In the genomic region with DNA sequence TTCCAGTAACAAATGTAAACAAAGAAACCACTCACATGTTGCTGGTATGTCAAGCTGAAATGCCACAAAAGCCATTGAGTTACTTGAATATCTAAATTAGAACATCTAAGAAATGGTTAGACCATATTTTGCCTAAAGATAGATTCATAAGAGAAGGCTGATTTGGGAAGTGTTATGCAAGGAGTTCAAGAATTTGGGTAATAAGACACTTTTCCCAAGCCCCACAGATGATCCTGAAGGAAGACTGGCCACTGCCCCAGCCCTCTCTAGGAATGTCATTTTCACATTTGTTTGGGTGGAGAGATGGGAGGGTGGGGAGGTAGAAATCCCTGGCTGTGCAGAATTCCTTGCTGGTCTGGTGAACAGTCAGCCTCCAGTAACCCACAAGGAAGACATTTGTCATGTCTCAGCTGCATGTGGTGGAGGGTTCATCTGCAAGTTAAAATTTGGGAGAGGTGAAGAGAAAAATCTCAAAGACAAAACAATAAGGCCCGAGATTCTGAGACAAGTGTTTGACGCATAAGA, we compare ENCODE assay signal across 15 cellular contexts.
DNase-seq lines count a peak whose midpoint lies in the region; FAIRE-seq and TF ChIP-seq lines count a peak whose summit lies in the region.
"Had no signal": no experiment of that assay in that cellular context is flagged by ENCODE, and none has a peak within 500 bp of the region (broad histone marks: within the 10 kb centered on the region; RNA-seq: fewer than 3 reads in every experiment).

No MANE protein-coding gene starts in this region.

- BruUV-seq in Caco-2 (replicated peaks; lab: Mats Ljungman, UMichigan), result no TSS peak

- H3K27me3 ChIP-seq in astrocyte (ENCODE audit: insufficient read depth, low read length) (no peaks in the 10 kb centered on the region), Caco-2 (replicated peaks; ENCODE audit: control insufficient read depth, insufficient read depth, low read length) (no peaks in the 10 kb centered on the region)

- peaks cover 21% of the 10 kb centered on the region for H3K4me1 Mint-ChIP-seq in astrocyte (ENCODE audit: low read depth, unreplicated experiment)
- H3K4me1 Mint-ChIP-seq in Caco-2 (ENCODE audit: low read depth, unreplicated experiment), result no peaks in the 10 kb centered on the region
- no peaks in the 10 kb centered on the region for H3K4me1 Mint-ChIP-seq in CD14-positive monocyte
- H3K4me1 Mint-ChIP-seq: CD8-positive, alpha-beta memory T cell had no signal

- FAIRE-seq in astrocyte (lab: Jason Lieb, UNC), result no peak
- FAIRE-seq: A204.1 had no signal

- DNase-seq in EH (ENCODE audit: low read depth) (peak; percentile 19), astrocyte (ENCODE audit: low read depth) (peak; percentile 17), myocyte (ENCODE audit: low read depth) (peak; percentile 89), GM19238 (ENCODE audit: insufficient read length, low spot score) (no peak), Caco-2 (no peak), CD14-positive monocyte (ENCODE audit: low spot score) (no peak), DMS114 treated with DMSO at 0.1 percent for 48 hours (lab: John Stamatoyannopoulos, UW; ENCODE audit: unreplicated experiment) (no peak)
- DNase-seq: CD8-positive, alpha-beta memory T cell; DMS153; DMS79 treated with DMSO at 0.1 percent for 48 hours; GDM1; GM23248; H7 had no signal

- POLR2A ChIA-PET in Caco-2 (lab: Charles Lee), result no interaction called here

- H3K4me3 Mint-ChIP-seq in astrocyte (ENCODE audit: unreplicated experiment) (no peak overlapping the region), Caco-2 (ENCODE audit: unreplicated experiment) (no peak overlapping the region), CD14-positive monocyte (no peak overlapping the region)
- H3K4me3 Mint-ChIP-seq: CD8-positive, alpha-beta memory T cell had no signal

- H3K4me3 ChIP-seq in astrocyte (ENCODE audit: insufficient read depth, low read depth, low read length) (no peak overlapping the region), Caco-2 (ENCODE audit: low read depth, low read length) (no peak overlapping the region)
- H3K4me3 ChIP-seq: GM23248 had no signal

- H3K27ac ChIP-seq in astrocyte (ENCODE audit: low read depth, low read length), result no peak overlapping the region
- H3K27ac ChIP-seq: GM23248, KMS-11 had no signal

- intact Hi-C loops in Caco-2 (cut with micrococcal nuclease; ENCODE audit: unreplicated experiment) (no loop called here), CD14-positive monocyte (cut with micrococcal nuclease) (no loop called here)

- H3K9me3 ChIP-seq in astrocyte (ENCODE audit: insufficient read depth, low read depth, low read length), result no peaks in the 10 kb centered on the region
- no peaks in the 10 kb centered on the region for H3K9me3 ChIP-seq in Caco-2

- TF ChIP-seq CTCF in astrocyte (IDR thresholded peaks at IDR 0.05; ENCODE audit: insufficient read depth, low read depth, low read length) (no peak), Caco-2 (IDR thresholded peaks at IDR 0.05; ENCODE audit: insufficient read depth in 1 of 2, low read depth in 1 of 2, low read length in 1 of 2, severe bottlenecking in 1 of 2, unreplicated experiment in 1 of 2) (no peak), CD14-positive monocyte (IDR thresholded peaks at IDR 0.05) (no peak)

- H3K27ac Mint-ChIP-seq in astrocyte (ENCODE audit: unreplicated experiment) (peak overlapping the region; percentile 1), Caco-2 (ENCODE audit: unreplicated experiment) (no peak overlapping the region), CD14-positive monocyte (no peak overlapping the region)
- H3K27ac Mint-ChIP-seq: CD8-positive, alpha-beta memory T cell had no signal

- no peaks in the 10 kb centered on the region for H4K20me1 ChIP-seq in astrocyte (ENCODE audit: insufficient read depth, low read length)

- H3K27me3 Mint-ChIP-seq in astrocyte (ENCODE audit: low read depth, unreplicated experiment) (no peaks in the 10 kb centered on the region), Caco-2 (ENCODE audit: insufficient read depth, unreplicated experiment) (peaks cover 9% of the 10 kb centered on the region), CD14-positive monocyte (ENCODE audit: low read depth in 3 of 3) (peaks cover 0 to 2% (median 0%) of the 10 kb centered on the region in 3 donors)

- H3K79me2 ChIP-seq in astrocyte (ENCODE audit: insufficient read depth, low read length), result no peaks in the 10 kb centered on the region

- H3K4me2 ChIP-seq in astrocyte (ENCODE audit: low read length), result no peak overlapping the region
- H3K4me2 ChIP-seq: KMS-11 had no signal

- no peak overlapping the region for H2AFZ ChIP-seq in astrocyte (ENCODE audit: low read depth, low read length)
- H2AFZ ChIP-seq: GM23248 had no signal

- H3K9ac ChIP-seq in astrocyte (ENCODE audit: low read length), result no peak overlapping the region
- H3K9ac ChIP-seq: GM23248, KMS-11 had no signal

- CTCF ChIA-PET in Caco-2 (lab: Charles Lee), result no interaction called here

- H3K36me3 ChIP-seq in astrocyte (ENCODE audit: insufficient read depth, low read length), result no peaks in the 10 kb centered on the region
- no peaks in the 10 kb centered on the region for H3K36me3 ChIP-seq in Caco-2 (ENCODE audit: control insufficient read depth, insufficient read depth, low read length)

- H3K4me1 ChIP-seq in astrocyte (ENCODE audit: insufficient read depth, low read length), result no peaks in the 10 kb centered on the region
- no peaks in the 10 kb centered on the region for H3K4me1 ChIP-seq in Caco-2

- H3K36me3 Mint-ChIP-seq in astrocyte (ENCODE audit: low read depth, unreplicated experiment), result no peaks in the 10 kb centered on the region
- H3K36me3 Mint-ChIP-seq in Caco-2 (ENCODE audit: insufficient read depth, unreplicated experiment), result no peaks in the 10 kb centered on the region
- H3K36me3 Mint-ChIP-seq in CD14-positive monocyte, result no peaks in the 10 kb centered on the region

- H3K9me3 Mint-ChIP-seq in astrocyte (ENCODE audit: unreplicated experiment), result no peaks in the 10 kb centered on the region
- no peaks in the 10 kb centered on the region for H3K9me3 Mint-ChIP-seq in Caco-2 (ENCODE audit: unreplicated experiment)
- H3K9me3 Mint-ChIP-seq in CD14-positive monocyte, result peaks cover 0 to 3% (median 0%) of the 10 kb centered on the region in 7 donors
- H3K9me3 Mint-ChIP-seq: CD8-positive, alpha-beta memory T cell had no signal

Comparison
In these comparisons a context has a peak if more than half of its experiments do, and no peak if none do; other contexts are left out.
1. DNase-seq: peak in EH (single experiment), astrocyte (single experiment) and myocyte (single experiment); none in GM19238 (single experiment), Caco-2 (0 of 2), CD14-positive monocyte (single experiment) and DMS114 treated with DMSO at 0.1 percent for 48 hours (single experiment).